ENCODE assay signal across 1 cellular context in genomic region chr12:54286042-54286931, GRCh38.
TF ChIP-seq lines count a peak whose summit lies in the region.

No MANE protein-coding gene starts in this region.

TF ChIP-seq in H1, 55 proteins besides CTCF, POLR2A, EP300 and RAD21:
- TF ChIP-seq ATF2 (IDR thresholded peaks at IDR 0.05; ENCODE audit: low read length) = 0 out of 2 replicates have a peak, but pooled peaks have one; percentile 37
- TF ChIP-seq POLR2AphosphoS5 (IDR thresholded peaks at IDR 0.05; ENCODE audit: low read depth, low read length) = peak; percentile 99
- TF ChIP-seq SIRT6 (IDR thresholded peaks at IDR 0.05; ENCODE audit: low read length) = peak; percentile 43
- TF ChIP-seq CEBPB (IDR thresholded peaks at IDR 0.05; ENCODE audit: low read depth, low read length) = no peak
- TF ChIP-seq BCL11A (IDR thresholded peaks at IDR 0.05; ENCODE audit: low read depth in 2 of 2, low read length in 2 of 2) = no peak
TF ChIP-seq in H1: peak in this region for 3.
